In genomic region chr14:99568567-99569560, GRCh38 we compare ENCODE assay signal across 9 cellular contexts. TPM values are rescaled to one million over a fixed set of nuclear protein-coding genes. Genes with fewer than 3 reads are reported as not detected.
DNase-seq lines count a peak whose midpoint lies in the region; ATAC-seq and TF ChIP-seq lines count a peak whose summit lies in the region.
"Had no signal": no experiment of that assay in that cellular context is flagged by ENCODE, and none has a peak within 500 bp of the region (broad histone marks: within the 10 kb centered on the region; RNA-seq: fewer than 3 reads in every experiment).

No MANE protein-coding gene starts in this region.

- no peak overlapping the region for H3K4me2 ChIP-seq in PC-3 (ENCODE audit: low read length)

- H3K27ac ChIP-seq in PC-3 (ENCODE audit: low read length) (no peak overlapping the region), suprapubic skin (peak overlapping the region; percentile 42)
- H3K27ac ChIP-seq: 22Rv1 had no signal

- POLR2A ChIA-PET in PC-3 (lab: Charles Lee; ENCODE audit: unreplicated experiment) = no interaction called here

- 65% methylated on average over 13 of the region's 22 CpGs for WGBS in suprapubic skin

- H4K20me1 ChIP-seq in PC-3 (ENCODE audit: low read length) = peaks cover 3% of the 10 kb centered on the region

- intact Hi-C loops in PC-3 (cut with micrococcal nuclease) = no loop called here

- H3K4me1 ChIP-seq in PC-3 (ENCODE audit: insufficient read depth, low read length) = peaks cover 50% of the 10 kb centered on the region
- peaks cover 49% of the 10 kb centered on the region for H3K4me1 ChIP-seq in suprapubic skin

- no peak overlapping the region for H3K4me3 ChIP-seq in PC-3 (ENCODE audit: low read length)
- no peak overlapping the region for H3K4me3 ChIP-seq in fibroblast of villous mesenchyme (ENCODE audit: low read depth, low read length)
- H3K4me3 ChIP-seq in suprapubic skin = no peak overlapping the region

- CTCF ChIA-PET in PC-3 (lab: Charles Lee) = no interaction called here

- no peak overlapping the region for H2AFZ ChIP-seq in PC-3 (ENCODE audit: low read length)

- BruUV-seq in PC-3 (replicated peaks; lab: Mats Ljungman, UMichigan) = no TSS peak

- no peak for TF ChIP-seq EP300 in suprapubic skin (IDR thresholded peaks at IDR 0.05)

- no peak overlapping the region for H3K9ac ChIP-seq in PC-3 (ENCODE audit: low read length)

- ATAC-seq in PC-3 = no peak
- ATAC-seq in HG03159 (IDR thresholded peaks at IDR 0.05; ENCODE audit: unreplicated experiment) = no peak

- H3K36me3 ChIP-seq in PC-3 (ENCODE audit: low read depth, low read length) (no peaks in the 10 kb centered on the region), suprapubic skin (no peaks in the 10 kb centered on the region)

- H3K9me2 ChIP-seq in PC-3 (replicated peaks; ENCODE audit: low read length) = no peaks in the 10 kb centered on the region

- no peak for TF ChIP-seq POLR2A in suprapubic skin (IDR thresholded peaks at IDR 0.05)

- no peaks in the 10 kb centered on the region for H3K27me3 ChIP-seq in PC-3 (ENCODE audit: low read length)
- H3K27me3 ChIP-seq in suprapubic skin = no peaks in the 10 kb centered on the region

- no peak for TF ChIP-seq CTCF in PC-3 (conservative IDR thresholded peaks at IDR 0.05; ENCODE audit: low read depth, low read length)
- no peak for TF ChIP-seq CTCF in fibroblast of villous mesenchyme (IDR thresholded peaks at IDR 0.05; ENCODE audit: insufficient read depth, low read depth, low read length)
- TF ChIP-seq CTCF in suprapubic skin (IDR thresholded peaks at IDR 0.05) = no peak

- H3F3A ChIP-seq in PC-3 (ENCODE audit: low read length, unreplicated experiment) = no peaks in the 10 kb centered on the region

- H3K79me2 ChIP-seq in PC-3 (ENCODE audit: low read length) = peaks cover 96% of the 10 kb centered on the region

- H3K9me3 ChIP-seq in PC-3 (ENCODE audit: low read length) (no peaks in the 10 kb centered on the region), suprapubic skin (no peaks in the 10 kb centered on the region)

- peak; percentile 57 for DNase-seq in DMS 273 (lab: John Stamatoyannopoulos, UW; ENCODE audit: unreplicated experiment)
- no peak for DNase-seq in DMS 273 treated with DMSO at 0.1 percent for 48 hours (lab: John Stamatoyannopoulos, UW)
- DNase-seq in PC-3 = peak; percentile 43
- DNase-seq in fibroblast of villous mesenchyme (ENCODE audit: low read depth) = peak; percentile 78
- no peak for DNase-seq in suprapubic skin (ENCODE audit: low spot score in 2 of 2)
- DNase-seq in GM19238 (ENCODE audit: insufficient read length, low spot score) = no peak
- no peak for DNase-seq in NCI-H1092 (lab: John Stamatoyannopoulos, UW)

RNA-seq across cellular contexts. Expression of gene CCDC85C, which starts 35.1 kb away (rescaled TPM):
- total RNA-seq in PC-3 (2014; rRNA removed) (36.4 and 44.6 TPM in 2 replicates), fibroblast of villous mesenchyme (7.4 and 11.2 TPM in 2 replicates), suprapubic skin (10 to 100 TPM; 18.8 to 53.2 (median 48.0) TPM)

Comparison
In these comparisons a context has a peak if more than half of its experiments do, and no peak if none do; other contexts are left out.
1. DNase-seq: peak in DMS 273 (single experiment), PC-3 (single experiment) and fibroblast of villous mesenchyme (single experiment); none in DMS 273 treated with DMSO at 0.1 percent for 48 hours (single experiment), suprapubic skin (0 of 2), GM19238 (single experiment) and NCI-H1092 (single experiment).